Comparison of ENCODE assay signal across 1 cellular context in the genomic region with DNA sequence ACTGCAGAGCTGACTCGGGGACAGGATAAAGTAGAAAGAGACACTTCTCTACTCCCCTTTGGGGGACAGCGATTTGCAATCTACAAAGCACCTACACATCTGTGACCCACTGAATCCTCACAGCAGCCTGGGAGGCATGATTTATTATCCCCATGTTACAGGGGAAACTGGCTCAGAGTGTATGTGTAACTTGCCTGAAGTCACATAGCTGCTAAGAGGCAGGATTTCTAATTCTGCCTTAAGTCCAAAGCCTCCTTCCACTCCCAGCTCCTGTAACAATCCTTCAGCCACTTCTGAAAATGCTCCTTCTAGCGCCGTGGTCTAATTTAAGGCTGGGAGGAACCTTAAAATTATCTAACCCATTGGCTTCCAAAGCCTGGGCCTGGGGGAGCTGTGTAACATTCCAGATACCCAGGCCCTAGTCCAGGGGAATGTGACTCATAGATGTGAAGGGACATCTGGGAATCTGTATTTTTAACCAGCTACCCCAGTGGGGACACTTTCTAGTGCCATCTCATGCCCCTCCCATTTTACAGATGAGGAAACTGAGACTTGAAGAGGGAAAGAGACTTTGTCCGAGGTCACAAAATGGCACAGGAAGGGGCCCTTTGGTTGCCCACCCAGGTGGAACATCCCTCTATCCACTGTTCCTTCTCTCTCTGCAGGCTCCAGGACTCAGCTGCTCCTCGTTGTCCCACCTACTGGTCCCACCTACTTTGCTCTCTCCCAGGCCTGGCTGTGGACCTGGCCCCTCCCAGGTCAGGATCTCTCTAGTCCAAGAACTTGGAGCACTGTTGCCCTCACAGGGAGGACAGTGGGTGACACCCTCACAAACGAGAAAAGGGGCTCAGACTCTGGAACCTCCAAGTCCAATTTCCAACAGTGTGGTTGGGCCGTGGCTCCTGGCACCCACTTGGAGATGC.
TF ChIP-seq lines count a peak whose summit lies in the region.

No MANE protein-coding gene starts in this region.

TF ChIP-seq in GM23338, 12 proteins besides CTCF, POLR2A, EP300 and RAD21 (continued from another document):
- TF ChIP-seq, protein P1, sequence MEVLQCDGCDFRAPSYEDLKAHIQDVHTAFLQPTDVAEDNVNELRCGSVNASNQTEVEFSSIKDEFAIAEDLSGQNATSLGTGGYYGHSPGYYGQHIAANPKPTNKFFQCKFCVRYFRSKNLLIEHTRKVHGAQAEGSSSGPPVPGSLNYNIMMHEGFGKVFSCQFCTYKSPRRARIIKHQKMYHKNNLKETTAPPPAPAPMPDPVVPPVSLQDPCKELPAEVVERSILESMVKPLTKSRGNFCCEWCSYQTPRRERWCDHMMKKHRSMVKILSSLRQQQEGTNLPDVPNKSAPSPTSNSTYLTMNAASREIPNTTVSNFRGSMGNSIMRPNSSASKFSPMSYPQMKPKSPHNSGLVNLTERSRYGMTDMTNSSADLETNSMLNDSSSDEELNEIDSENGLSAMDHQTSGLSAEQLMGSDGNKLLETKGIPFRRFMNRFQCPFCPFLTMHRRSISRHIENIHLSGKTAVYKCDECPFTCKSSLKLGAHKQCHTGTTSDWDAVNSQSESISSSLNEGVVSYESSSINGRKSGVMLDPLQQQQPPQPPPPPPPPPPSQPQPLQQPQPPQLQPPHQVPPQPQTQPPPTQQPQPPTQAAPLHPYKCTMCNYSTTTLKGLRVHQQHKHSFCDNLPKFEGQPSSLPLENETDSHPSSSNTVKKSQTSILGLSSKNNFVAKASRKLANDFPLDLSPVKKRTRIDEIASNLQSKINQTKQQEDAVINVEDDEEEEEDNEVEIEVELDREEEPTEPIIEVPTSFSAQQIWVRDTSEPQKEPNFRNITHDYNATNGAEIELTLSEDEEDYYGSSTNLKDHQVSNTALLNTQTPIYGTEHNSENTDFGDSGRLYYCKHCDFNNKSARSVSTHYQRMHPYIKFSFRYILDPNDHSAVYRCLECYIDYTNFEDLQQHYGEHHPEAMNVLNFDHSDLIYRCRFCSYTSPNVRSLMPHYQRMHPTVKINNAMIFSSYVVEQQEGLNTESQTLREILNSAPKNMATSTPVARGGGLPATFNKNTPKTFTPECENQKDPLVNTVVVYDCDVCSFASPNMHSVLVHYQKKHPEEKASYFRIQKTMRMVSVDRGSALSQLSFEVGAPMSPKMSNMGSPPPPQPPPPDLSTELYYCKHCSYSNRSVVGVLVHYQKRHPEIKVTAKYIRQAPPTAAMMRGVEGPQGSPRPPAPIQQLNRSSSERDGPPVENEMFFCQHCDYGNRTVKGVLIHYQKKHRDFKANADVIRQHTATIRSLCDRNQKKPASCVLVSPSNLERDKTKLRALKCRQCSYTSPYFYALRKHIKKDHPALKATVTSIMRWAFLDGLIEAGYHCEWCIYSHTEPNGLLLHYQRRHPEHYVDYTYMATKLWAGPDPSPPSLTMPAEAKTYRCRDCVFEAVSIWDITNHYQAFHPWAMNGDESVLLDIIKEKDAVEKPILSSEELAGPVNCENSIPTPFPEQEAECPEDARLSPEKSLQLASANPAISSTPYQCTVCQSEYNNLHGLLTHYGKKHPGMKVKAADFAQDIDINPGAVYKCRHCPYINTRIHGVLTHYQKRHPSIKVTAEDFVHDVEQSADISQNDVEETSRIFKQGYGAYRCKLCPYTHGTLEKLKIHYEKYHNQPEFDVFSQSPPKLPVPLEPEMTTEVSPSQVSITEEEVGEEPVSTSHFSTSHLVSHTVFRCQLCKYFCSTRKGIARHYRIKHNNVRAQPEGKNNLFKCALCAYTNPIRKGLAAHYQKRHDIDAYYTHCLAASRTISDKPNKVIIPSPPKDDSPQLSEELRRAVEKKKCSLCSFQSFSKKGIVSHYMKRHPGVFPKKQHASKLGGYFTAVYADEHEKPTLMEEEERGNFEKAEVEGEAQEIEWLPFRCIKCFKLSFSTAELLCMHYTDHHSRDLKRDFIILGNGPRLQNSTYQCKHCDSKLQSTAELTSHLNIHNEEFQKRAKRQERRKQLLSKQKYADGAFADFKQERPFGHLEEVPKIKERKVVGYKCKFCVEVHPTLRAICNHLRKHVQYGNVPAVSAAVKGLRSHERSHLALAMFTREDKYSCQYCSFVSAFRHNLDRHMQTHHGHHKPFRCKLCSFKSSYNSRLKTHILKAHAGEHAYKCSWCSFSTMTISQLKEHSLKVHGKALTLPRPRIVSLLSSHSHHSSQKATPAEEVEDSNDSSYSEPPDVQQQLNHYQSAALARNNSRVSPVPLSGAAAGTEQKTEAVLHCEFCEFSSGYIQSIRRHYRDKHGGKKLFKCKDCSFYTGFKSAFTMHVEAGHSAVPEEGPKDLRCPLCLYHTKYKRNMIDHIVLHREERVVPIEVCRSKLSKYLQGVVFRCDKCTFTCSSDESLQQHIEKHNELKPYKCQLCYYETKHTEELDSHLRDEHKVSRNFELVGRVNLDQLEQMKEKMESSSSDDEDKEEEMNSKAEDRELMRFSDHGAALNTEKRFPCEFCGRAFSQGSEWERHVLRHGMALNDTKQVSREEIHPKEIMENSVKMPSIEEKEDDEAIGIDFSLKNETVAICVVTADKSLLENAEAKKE (CRISPR knock-in tag; IDR thresholded peaks at IDR 0.05) = no peak
- TF ChIP-seq NANOG (IDR thresholded peaks at IDR 0.05; ENCODE audit: borderline replicate concordance) = no peak
